In genomic region chr7:90119178-90119971, GRCh38 we compare ENCODE assay signal across 8 cellular contexts. TPM values are rescaled to one million over a fixed set of nuclear protein-coding genes. Genes with fewer than 3 reads are reported as not detected.
DNase-seq lines count a peak whose midpoint lies in the region; ATAC-seq, FAIRE-seq and TF ChIP-seq lines count a peak whose summit lies in the region.

No MANE protein-coding gene starts in this region.

- 9% methylated on average over 31 of the region's 58 CpGs for WGBS in A549 (ENCODE audit: missing lambda C conversion rate)
- WGBS in upper lobe of left lung, 2 donors, result 1 to 4% methylated on average over 21 to 37 of the region's 58 CpGs

- peaks cover 28% of the 10 kb centered on the region for H3K27me3 Mint-ChIP-seq in activated T-helper 1 cell treated with anti-CD3 and anti-CD28 coated beads, Interleukin-12 subunit alpha, Interleukin-12 subunit beta, Interleukin-2, Interleukin-4 antibody, amounts not matched to agents 30 ng/mL and 10 ng/mL and 1 ng/mL, durations not matched to agents 14 hours and 24 hours and 36 hours (ENCODE audit: insufficient read depth)
- H3K27me3 Mint-ChIP-seq in neural crest cell (ENCODE audit: low read depth), result peaks cover 35% of the 10 kb centered on the region

- TF ChIP-seq POLR2A in A549 (IDR thresholded peaks at IDR 0.05; ENCODE audit: low read length) (no peak), upper lobe of left lung (IDR thresholded peaks at IDR 0.05) (no peak)

- no peak for TF ChIP-seq RAD21 in A549 (conservative IDR thresholded peaks at IDR 0.05 in 1 of 2, IDR thresholded peaks at IDR 0.05 in 1 of 2)

- H3K27ac ChIP-seq in A549 (no peak overlapping the region), upper lobe of left lung (no peak overlapping the region)

- H3K4me3 Mint-ChIP-seq in activated T-helper 1 cell treated with anti-CD3 and anti-CD28 coated beads, Interleukin-12 subunit alpha, Interleukin-12 subunit beta, Interleukin-2, Interleukin-4 antibody, amounts not matched to agents 30 ng/mL and 10 ng/mL and 1 ng/mL, durations not matched to agents 14 hours and 24 hours and 36 hours, result peak overlapping the region; percentile 61
- peak overlapping the region; percentile 83 for H3K4me3 Mint-ChIP-seq in neural crest cell

- H3K4me3 ChIP-seq in A549, result peak overlapping the region; percentile 39
- H3K4me3 ChIP-seq in MG63, result peak overlapping the region; percentile 52
- peak overlapping the region in 3 of 4 donors; percentile 41 to 50 (median 48) for H3K4me3 ChIP-seq in upper lobe of left lung

- H3K9me3 Mint-ChIP-seq in activated T-helper 1 cell treated with anti-CD3 and anti-CD28 coated beads, Interleukin-12 subunit alpha, Interleukin-12 subunit beta, Interleukin-2, Interleukin-4 antibody, amounts not matched to agents 30 ng/mL and 10 ng/mL and 1 ng/mL, durations not matched to agents 14 hours and 24 hours and 36 hours, result no peaks in the 10 kb centered on the region
- no peaks in the 10 kb centered on the region for H3K9me3 Mint-ChIP-seq in neural crest cell

- peak overlapping the region; percentile 86 for H3K4me2 ChIP-seq in A549

- H3K4me1 Mint-ChIP-seq in activated T-helper 1 cell treated with anti-CD3 and anti-CD28 coated beads, Interleukin-12 subunit alpha, Interleukin-12 subunit beta, Interleukin-2, Interleukin-4 antibody, amounts not matched to agents 30 ng/mL and 10 ng/mL and 1 ng/mL, durations not matched to agents 14 hours and 24 hours and 36 hours (ENCODE audit: low read depth), result no peaks in the 10 kb centered on the region
- H3K4me1 Mint-ChIP-seq in neural crest cell, result peaks cover 8% of the 10 kb centered on the region

- no peaks in the 10 kb centered on the region for H3K27me3 ChIP-seq in MG63
- peaks cover 0 to 3% (median 2%) of the 10 kb centered on the region in 4 donors for H3K27me3 ChIP-seq in upper lobe of left lung

- CTCF ChIA-PET in A549 (lab: Yijun Ruan, JAX), result no interaction called here

- TF ChIP-seq EP300 in A549 (IDR thresholded peaks at IDR 0.05) (no peak), upper lobe of left lung (IDR thresholded peaks at IDR 0.05) (no peak)

- no peak overlapping the region for H3K27ac Mint-ChIP-seq in activated T-helper 1 cell treated with anti-CD3 and anti-CD28 coated beads, Interleukin-12 subunit alpha, Interleukin-12 subunit beta, Interleukin-2, Interleukin-4 antibody, amounts not matched to agents 30 ng/mL and 10 ng/mL and 1 ng/mL, durations not matched to agents 14 hours and 24 hours and 36 hours
- no peak overlapping the region for H3K27ac Mint-ChIP-seq in neural crest cell (ENCODE audit: unreplicated experiment)

- DNase-seq in A549 (ENCODE audit: low read depth in 1 of 2, low spot score in 1 of 2) (peak in 1 of 2 experiments; percentile 6), MG63 (peak; percentile 64), frontal cortex (ENCODE audit: low spot score in 2 of 2) (peak; percentile 2 to 19), neural crest cell (ENCODE audit: low read depth, low spot score) (peak; percentile 17), upper lobe of left lung (peak in 1 of 2 donors; percentile 82), NCI-H187 treated with DMSO at 0.1 percent for 48 hours (lab: John Stamatoyannopoulos, UW) (no peak)
- DNase-seq in activated T-helper 1 cell treated with anti-CD3 and anti-CD28 coated beads, Interleukin-12 subunit alpha, Interleukin-12 subunit beta, Interleukin-2, Interleukin-4 antibody, amounts not matched to agents 30 ng/mL and 10 ng/mL and 1 ng/mL, durations not matched to agents 14 hours and 24 hours and 36 hours (ENCODE audit: low spot score), result no peak

- intact Hi-C loops in activated T-helper 1 cell treated with anti-CD3 and anti-CD28 coated beads, Interleukin-12 subunit alpha, Interleukin-12 subunit beta, Interleukin-2, Interleukin-4 antibody, amounts not matched to agents 30 ng/mL and 10 ng/mL and 1 ng/mL, durations not matched to agents 14 hours and 24 hours and 36 hours (cut with micrococcal nuclease), result no loop called here

- TF ChIP-seq CTCF in A549 (IDR thresholded peaks at IDR 0.05) (no peak), neural crest cell (conservative IDR thresholded peaks at IDR 0.05) (no peak), upper lobe of left lung (IDR thresholded peaks at IDR 0.05) (no peak)

- H3K36me3 ChIP-seq in MG63 (no peaks in the 10 kb centered on the region), upper lobe of left lung (no peaks in the 10 kb centered on the region)

- H3K4me1 ChIP-seq in A549, result peaks cover 5% of the 10 kb centered on the region; the same call in 1 of the 3 replicates
- H3K4me1 ChIP-seq in upper lobe of left lung, result peaks cover 5 to 17% (median 11%) of the 10 kb centered on the region in 4 donors

- ATAC-seq in A549 (peak; percentile 50 to 64), upper lobe of left lung (ENCODE audit: low FRiP score in 2 of 2) (peak; percentile 40 to 82), HG03442 (IDR thresholded peaks at IDR 0.05; ENCODE audit: unreplicated experiment) (no peak)

- no peak for FAIRE-seq in A549 (lab: Jason Lieb, UNC)
- FAIRE-seq in frontal cortex (lab: Jason Lieb, UNC), result no peak

- H3K36me3 Mint-ChIP-seq in activated T-helper 1 cell treated with anti-CD3 and anti-CD28 coated beads, Interleukin-12 subunit alpha, Interleukin-12 subunit beta, Interleukin-2, Interleukin-4 antibody, amounts not matched to agents 30 ng/mL and 10 ng/mL and 1 ng/mL, durations not matched to agents 14 hours and 24 hours and 36 hours (ENCODE audit: low read depth), result no peaks in the 10 kb centered on the region
- H3K36me3 Mint-ChIP-seq in neural crest cell (ENCODE audit: low read depth), result no peaks in the 10 kb centered on the region

- no peaks in the 10 kb centered on the region for H3K9me3 ChIP-seq in A549
- H3K9me3 ChIP-seq in MG63, result no peaks in the 10 kb centered on the region
- H3K9me3 ChIP-seq in upper lobe of left lung, result no peaks in the 10 kb centered on the region

- POLR2A ChIA-PET in A549 (lab: Yijun Ruan, JAX), result no interaction called here

TF ChIP-seq in A549, 52 proteins besides CTCF, POLR2A, EP300 and RAD21:
- TF ChIP-seq MYC (IDR thresholded peaks at IDR 0.05; ENCODE audit: borderline replicate concordance, low read length) (no peak), ESRRA (IDR thresholded peaks at IDR 0.05; ENCODE audit: borderline replicate concordance, low read length) (no peak), MAZ (IDR thresholded peaks at IDR 0.05; ENCODE audit: borderline replicate concordance, low read depth, low read length) (no peak), NPAS2 (CRISPR knock-in tag; IDR thresholded peaks at IDR 0.05; ENCODE audit: borderline replicate concordance) (no peak), FOXS1 (CRISPR knock-in tag; IDR thresholded peaks at IDR 0.05) (no peak), JUN (IDR thresholded peaks at IDR 0.05) (no peak), GATA3 (IDR thresholded peaks at IDR 0.05; ENCODE audit: borderline replicate concordance) (no peak), ZNF302 (CRISPR knock-in tag; IDR thresholded peaks at IDR 0.05) (no peak), RNF2 (IDR thresholded peaks at IDR 0.05; ENCODE audit: borderline replicate concordance, low read depth) (no peak), PBX3 (IDR thresholded peaks at IDR 0.05) (no peak)
TF ChIP-seq in A549: peak in this region for 0.

RNA-seq across cellular contexts. Expression of gene STEAP1, which starts 34.9 kb away (rescaled TPM):
- polyA plus RNA-seq in A549 (2011; rRNA removed), result 76.2 and 81.3 TPM in 2 replicates
- 7.8 and 10.3 TPM in 2 replicates for polyA plus RNA-seq in A549 (2012; cell fraction: cytosol; rRNA removed)
- polyA plus RNA-seq in A549 (2012; cell fraction: nucleus; rRNA removed), result 3.8 and 5.7 TPM in 2 replicates
- polyA plus RNA-seq in A549 (2017; fragmentation: RNase III; extraction: RNeasy Plus Mini Kit Qiagen cat#74134 plus additional on column Dnase treatment), result 15.7 to 21.0 TPM (median 20.3 TPM) in 3 replicates
- 8.3 and 9.6 TPM in 2 replicates for polyA minus RNA-seq in A549 (2011; rRNA and poly(A)+ RNA removed)
- 30.1 and 80.7 TPM in 2 replicates for total RNA-seq in MG63 (2014; rRNA removed; shearing (Covaris generic); ENCODE audit: low replicate concordance)
- 1.9 and 3.3 TPM in 2 replicates for total RNA-seq in activated T-helper 1 cell treated with anti-CD3 and anti-CD28 coated beads, Interleukin-12 subunit alpha, Interleukin-12 subunit beta, Interleukin-2, Interleukin-4 antibody, amounts not matched to agents 30 ng/mL and 10 ng/mL and 1 ng/mL, durations not matched to agents 14 hours and 24 hours and 36 hours
- total RNA-seq in frontal cortex, result 0.82 TPM
- 2.4 and 3.3 TPM in 2 replicates for total RNA-seq in neural crest cell
- 10 to 100 TPM in 2 of 6 donors, 1 to 10 TPM in 4; 1.4 to 15.3 (median 4.8) TPM for total RNA-seq in upper lobe of left lung

Comparison
In these comparisons a context has a peak if more than half of its experiments do, and no peak if none do; other contexts are left out.
1. DNase-seq: peak in MG63 (single experiment), frontal cortex (2 of 2) and neural crest cell (single experiment); none in activated T-helper 1 cell treated with anti-CD3 and anti-CD28 coated beads, Interleukin-12 subunit alpha, Interleukin-12 subunit beta, Interleukin-2, Interleukin-4 antibody, amounts not matched to agents 30 ng/mL and 10 ng/mL and 1 ng/mL, durations not matched to agents 14 hours and 24 hours and 36 hours (single experiment) and NCI-H187 treated with DMSO at 0.1 percent for 48 hours (single experiment).
2. Peak in every context shown above with its lines, with median percentiles within 50 percentile points of each other: H3K4me3 ChIP-seq.